In the genomic region with DNA sequence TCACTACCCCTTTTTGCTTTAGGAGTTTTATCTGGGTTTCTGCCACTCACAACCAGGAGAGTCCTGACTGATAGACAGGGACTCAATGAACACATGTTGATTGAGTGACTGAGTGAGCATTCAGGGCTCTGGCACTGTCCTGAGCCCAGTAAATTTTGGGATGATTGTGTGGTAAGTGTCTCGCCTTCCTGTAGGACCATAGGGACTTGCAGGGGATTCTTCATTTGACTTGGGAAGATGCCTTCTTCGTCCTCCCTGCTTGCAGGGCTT, we compare ENCODE assay signal across 28 cellular contexts.
"Had no signal": no experiment of that assay in that cellular context is flagged by ENCODE, and none has a peak within 500 bp of the region (broad histone marks: within the 10 kb centered on the region; RNA-seq: fewer than 3 reads in every experiment).

No MANE protein-coding gene starts in this region.

- H3K4me3 ChIP-seq: ascending aorta, body of pancreas, Peyer's patch had no signal

- H3K4me1 ChIP-seq: ascending aorta, body of pancreas had no signal

- H3K9me3 Mint-ChIP-seq: activated B cell treated with CpG ODN at 0.5 μM for 24 hours; activated CD4-positive, alpha-beta memory T cell treated with anti-CD3 and anti-CD28 coated beads for 36 hours; activated CD4-positive, alpha-beta T cell treated with anti-CD3 and anti-CD28 coated beads, Interleukin-2, amount 10 ng/mL, durations not matched to agents 7 days and 5 days; activated naive CD8-positive, alpha-beta T cell treated with anti-CD3 and anti-CD28 coated beads, Interleukin-2, amount 50 U/mL, for 24 hours; activated T-cell treated with anti-CD3 and anti-CD28 coated beads, Interleukin-2, amount 50 U/mL, for 4 hours; central memory CD8-positive, alpha-beta T cell; T-helper 1 cell treated with Interleukin-12 subunit alpha and Interleukin-12 subunit beta and Interleukin-4 antibody, amounts not matched to agents 30 μg/mL and 1 μg/mL, for 36 hours had no signal

- H3K9me3 ChIP-seq: ascending aorta, body of pancreas, Peyer's patch had no signal

- H3K27me3 ChIP-seq: ascending aorta, body of pancreas, Peyer's patch had no signal

- DNase-seq: activated B cell treated with CpG ODN at 0.5 μM for 24 hours; activated CD4-positive, alpha-beta memory T cell treated with anti-CD3 and anti-CD28 coated beads for 36 hours; activated CD4-positive, alpha-beta T cell treated with anti-CD3 and anti-CD28 coated beads for 1 hour; activated CD4-positive, alpha-beta T cell treated with anti-CD3 and anti-CD28 coated beads, Interleukin-2, amount 10 ng/mL, durations not matched to agents 7 days and 5 days; activated CD8-positive, alpha-beta memory T cell treated with anti-CD3 and anti-CD28 coated beads for 24 hours; activated effector memory CD4-positive, alpha-beta T cell treated with anti-CD3 and anti-CD28 coated beads, Interleukin-2, amount 50 U/mL, for 16 hours; activated naive CD4-positive, alpha-beta T cell treated with Interleukin-2 at 50 U/mL for 16 hours; activated naive CD8-positive, alpha-beta T cell treated with anti-CD3 and anti-CD28 coated beads, Interleukin-2, amount 50 U/mL, for 24 hours; activated T-cell treated with anti-CD3 and anti-CD28 coated beads, Interleukin-2, amount 50 U/mL, for 4 hours; amniotic stem cell; body of pancreas; KG1; NCI-H1092; NCI-H1417; NCI-H1930; NCI-H2107; NCI-H345; NCI-H510A treated with DMSO at 0.1 percent for 48 hours; NCI-H69; NK-92 treated with Interleukin-12 subunit alpha and Interleukin-12 subunit beta, amount 100 ng/mL, for 24 hours; OCI-M1; Peyer's patch; SHP77 treated with DMSO at 0.1 percent for 48 hours; T-helper 9 cell had no signal

- H3K36me3 ChIP-seq: ascending aorta, Peyer's patch had no signal

- H3K27me3 Mint-ChIP-seq: activated B cell treated with CpG ODN at 0.5 μM for 24 hours; activated CD4-positive, alpha-beta memory T cell treated with anti-CD3 and anti-CD28 coated beads for 36 hours; activated CD4-positive, alpha-beta T cell treated with anti-CD3 and anti-CD28 coated beads, Interleukin-2, amount 10 ng/mL, durations not matched to agents 7 days and 5 days; activated naive CD8-positive, alpha-beta T cell treated with anti-CD3 and anti-CD28 coated beads, Interleukin-2, amount 50 U/mL, for 24 hours; central memory CD8-positive, alpha-beta T cell had no signal

- ATAC-seq: activated naive CD4-positive, alpha-beta T cell treated with anti-CD3 and anti-CD28 coated beads, Interleukin-2, amount 50 U/mL, for 72 hours; activated naive CD8-positive, alpha-beta T cell treated with anti-CD3 and anti-CD28 coated beads, Interleukin-2, amount 50 U/mL, for 24 hours; activated T-cell treated with anti-CD3 and anti-CD28 coated beads, Interleukin-2, amount 50 U/mL, for 4 hours; body of pancreas had no signal

- H3K27ac ChIP-seq: ascending aorta, body of pancreas had no signal

- H3K4me3 Mint-ChIP-seq: activated B cell treated with CpG ODN at 0.5 μM for 24 hours; activated CD4-positive, alpha-beta memory T cell treated with anti-CD3 and anti-CD28 coated beads for 36 hours; activated CD4-positive, alpha-beta T cell treated with anti-CD3 and anti-CD28 coated beads, Interleukin-2, amount 10 ng/mL, durations not matched to agents 7 days and 5 days; activated naive CD8-positive, alpha-beta T cell treated with anti-CD3 and anti-CD28 coated beads, Interleukin-2, amount 50 U/mL, for 24 hours; activated T-cell treated with anti-CD3 and anti-CD28 coated beads, Interleukin-2, amount 50 U/mL, for 4 hours; central memory CD8-positive, alpha-beta T cell; T-helper 1 cell treated with Interleukin-12 subunit alpha and Interleukin-12 subunit beta and Interleukin-4 antibody, amounts not matched to agents 30 μg/mL and 1 μg/mL, for 36 hours had no signal

- H3K36me3 Mint-ChIP-seq: activated CD4-positive, alpha-beta memory T cell treated with anti-CD3 and anti-CD28 coated beads for 36 hours; activated naive CD4-positive, alpha-beta T cell treated with anti-CD3 and anti-CD28 coated beads, Interleukin-2, amount 50 U/mL, for 72 hours had no signal

- H3K27ac Mint-ChIP-seq: activated B cell treated with CpG ODN at 0.5 μM for 24 hours; activated CD4-positive, alpha-beta memory T cell treated with anti-CD3 and anti-CD28 coated beads for 36 hours; activated naive CD8-positive, alpha-beta T cell treated with anti-CD3 and anti-CD28 coated beads, Interleukin-2, amount 50 U/mL, for 24 hours; T-helper 1 cell treated with Interleukin-12 subunit alpha and Interleukin-12 subunit beta and Interleukin-4 antibody, amounts not matched to agents 30 μg/mL and 1 μg/mL, for 36 hours had no signal
